8 cellular contexts compared by ENCODE assay signal in the genomic region with DNA sequence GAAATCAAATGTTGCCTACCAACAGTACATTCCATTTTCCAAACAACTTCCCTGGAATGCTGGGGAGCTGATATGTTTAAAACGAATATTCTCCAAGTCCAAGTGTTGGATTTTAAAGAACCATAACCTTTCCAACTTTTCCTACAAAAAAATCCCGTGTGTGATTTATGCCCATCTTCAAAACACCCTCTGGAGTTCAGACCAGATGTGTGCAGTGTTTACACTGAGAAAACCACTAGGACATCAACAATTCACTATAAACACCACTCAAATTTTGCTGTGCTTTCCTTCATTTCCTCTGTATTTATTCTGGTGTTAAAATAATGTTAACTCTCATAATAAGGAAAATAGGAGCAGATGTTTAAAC. TPM values are rescaled to one million over a fixed set of nuclear protein-coding genes. Genes with fewer than 3 reads are reported as not detected.
A peak's percentile ranks its signal among the peaks of the same experiment; 100 is the strongest.
DNase-seq lines count a peak whose midpoint lies in the region; ATAC-seq, FAIRE-seq and TF ChIP-seq lines count a peak whose summit lies in the region.

No MANE protein-coding gene starts in this region.

- intact Hi-C loops in activated CD4-positive, alpha-beta T cell treated with anti-CD3 and anti-CD28 coated beads, Interleukin-2, amount 10 ng/mL, durations not matched to agents 24 days and 14 days (cut with micrococcal nuclease): loop anchor here (5.0 to 10.0 kb wide), 4 partner anchors 56 to 404 kb away; no protein-coding TSS in a partner anchor
- intact Hi-C loops in testis (cut with DNase I; ENCODE audit: low total_unique reads): loop anchor here (5.0 kb wide), 1 partner anchor 54 kb away; no protein-coding TSS in a partner anchor

- H3K4me3 Mint-ChIP-seq in activated CD4-positive, alpha-beta T cell treated with anti-CD3 and anti-CD28 coated beads, Interleukin-2, amount 10 ng/mL, durations not matched to agents 24 days and 14 days: peak overlapping the region; percentile 99
- peak overlapping the region; percentile 98 for H3K4me3 Mint-ChIP-seq in activated naive CD8-positive, alpha-beta T cell

- H4K20me1 ChIP-seq in keratinocyte (ENCODE audit: control insufficient read depth, extremely low read depth, insufficient read depth, low read length): peaks cover 4% of the 10 kb centered on the region

- H3K9me3 ChIP-seq in keratinocyte (ENCODE audit: control insufficient read depth, low read depth, low read length) (no peaks in the 10 kb centered on the region), testis (no peaks in the 10 kb centered on the region)

- no peak for ATAC-seq in GM21619 (IDR thresholded peaks at IDR 0.05; ENCODE audit: unreplicated experiment)

- peaks cover 28% of the 10 kb centered on the region for H3K36me3 Mint-ChIP-seq in activated CD4-positive, alpha-beta T cell treated with anti-CD3 and anti-CD28 coated beads, Interleukin-2, amount 10 ng/mL, durations not matched to agents 24 days and 14 days (ENCODE audit: low read depth)
- peaks cover 4% of the 10 kb centered on the region for H3K36me3 Mint-ChIP-seq in activated naive CD8-positive, alpha-beta T cell

- H3K4me1 Mint-ChIP-seq in activated CD4-positive, alpha-beta T cell treated with anti-CD3 and anti-CD28 coated beads, Interleukin-2, amount 10 ng/mL, durations not matched to agents 24 days and 14 days: peaks cover 55% of the 10 kb centered on the region
- H3K4me1 Mint-ChIP-seq in activated naive CD8-positive, alpha-beta T cell (ENCODE audit: low read depth): peaks cover 60% of the 10 kb centered on the region

- no peak overlapping the region for H2AFZ ChIP-seq in keratinocyte (ENCODE audit: control insufficient read depth, low read length)

- WGBS in testis, 2 donors: 6 to 11% methylated on average over 2 of the region's 2 CpGs

- no peaks in the 10 kb centered on the region for H3K27me3 Mint-ChIP-seq in activated CD4-positive, alpha-beta T cell treated with anti-CD3 and anti-CD28 coated beads, Interleukin-2, amount 10 ng/mL, durations not matched to agents 24 days and 14 days
- H3K27me3 Mint-ChIP-seq in activated naive CD8-positive, alpha-beta T cell: no peaks in the 10 kb centered on the region

- H3K9me3 Mint-ChIP-seq in activated CD4-positive, alpha-beta T cell treated with anti-CD3 and anti-CD28 coated beads, Interleukin-2, amount 10 ng/mL, durations not matched to agents 24 days and 14 days: no peaks in the 10 kb centered on the region
- no peaks in the 10 kb centered on the region for H3K9me3 Mint-ChIP-seq in activated naive CD8-positive, alpha-beta T cell (ENCODE audit: low read depth)

- TF ChIP-seq POLR2A in testis (IDR thresholded peaks at IDR 0.05): no peak

- peaks cover 0 to 5% of the 10 kb centered on the region in 2 experiments for H3K36me3 ChIP-seq in keratinocyte (ENCODE audit: control insufficient read depth in 2 of 2, extremely low read depth in 1 of 2, insufficient read depth in 2 of 2, low read length in 2 of 2)
- H3K36me3 ChIP-seq in testis (ENCODE audit: low read depth, missing control alignments): no peaks in the 10 kb centered on the region

- peak; percentile 5 for FAIRE-seq in keratinocyte (lab: Jason Lieb, UNC)

- H3K27ac ChIP-seq in keratinocyte (ENCODE audit: control insufficient read depth, insufficient read depth, low read length): peak overlapping the region; percentile 83
- peak overlapping the region; percentile 81 to 95 for H3K27ac ChIP-seq in testis

- H3K4me1 ChIP-seq in keratinocyte (ENCODE audit: control insufficient read depth, extremely low read depth, insufficient read depth, low read length) (peaks cover 13% of the 10 kb centered on the region), testis (peaks cover 52% of the 10 kb centered on the region)

- no peaks in the 10 kb centered on the region for H3K27me3 ChIP-seq in keratinocyte (ENCODE audit: control insufficient read depth, extremely low read depth, insufficient read depth, low read length)
- H3K27me3 ChIP-seq in testis: no peaks in the 10 kb centered on the region

- H3K4me2 ChIP-seq in keratinocyte (ENCODE audit: control insufficient read depth, extremely low read depth, insufficient read depth, low read depth, low read length): peak overlapping the region; percentile 86

- peak overlapping the region; percentile 97 for H3K27ac Mint-ChIP-seq in activated CD4-positive, alpha-beta T cell treated with anti-CD3 and anti-CD28 coated beads, Interleukin-2, amount 10 ng/mL, durations not matched to agents 24 days and 14 days
- peak overlapping the region; percentile 91 for H3K27ac Mint-ChIP-seq in activated naive CD8-positive, alpha-beta T cell

- no peak for TF ChIP-seq CTCF in keratinocyte (optimal IDR thresholded peaks at IDR 0.05 in 1 of 3, IDR thresholded peaks at IDR 0.05 in 1 of 3, conservative IDR thresholded peaks at IDR 0.05 in 1 of 3; ENCODE audit: extremely low read depth in 1 of 3, insufficient read depth in 2 of 3, low read length in 3 of 3)
- no peak for TF ChIP-seq CTCF in testis (IDR thresholded peaks at IDR 0.05)

- H3K4me3 ChIP-seq in keratinocyte (ENCODE audit: control insufficient read depth in 2 of 3, extremely low read depth in 1 of 3, insufficient read depth in 2 of 3, low read depth in 1 of 3, low read length in 3 of 3) (peak overlapping the region in 1 of 3 experiments; percentile 68), testis (peak overlapping the region; percentile 59 to 86)

- H3K79me2 ChIP-seq in keratinocyte (ENCODE audit: control insufficient read depth, insufficient read depth, low read length): peaks cover 67% of the 10 kb centered on the region

- no peaks in the 10 kb centered on the region for H3K9me1 ChIP-seq in keratinocyte (ENCODE audit: control insufficient read depth, extremely low read depth, insufficient read depth, low read length)

- dilution Hi-C loops in keratinocyte (cut with MboI; ENCODE audit: extremely low pct_ligation_motif_present, low sequenced_read_pairs): no loop called here

- peak overlapping the region; percentile 82 for H3K9ac ChIP-seq in keratinocyte (ENCODE audit: control insufficient read depth, extremely low read depth, insufficient read depth, low read length)

- DNase-seq in activated CD4-positive, alpha-beta T cell treated with anti-CD3 and anti-CD28 coated beads, Interleukin-2, amount 10 ng/mL, durations not matched to agents 24 days and 14 days: no peak
- DNase-seq in activated CD4-positive, alpha-beta T cell treated with anti-CD3 and anti-CD28 coated beads for 4 hours: no peak
- DNase-seq in keratinocyte (ENCODE audit: low read depth, low spot score): no peak
- no peak for DNase-seq in testis
- DNase-seq in central memory CD4-positive, alpha-beta T cell: no peak
- no peak for DNase-seq in NCI-H1694 (lab: John Stamatoyannopoulos, UW)

RNA-seq across cellular contexts. Expression of gene VGLL4, which starts 2.4 kb away (rescaled TPM):
- 43.4 and 44.0 TPM in 2 replicates for total RNA-seq in activated CD4-positive, alpha-beta T cell treated with anti-CD3 and anti-CD28 coated beads, Interleukin-2, amount 10 ng/mL, durations not matched to agents 24 days and 14 days
- polyA plus RNA-seq in keratinocyte: 28.5 to 51.6 TPM (median 32.6 TPM) in 3 replicates
- polyA plus RNA-seq in keratinocyte (2011; ENCODE audit: low read depth): 25.2 TPM
- polyA plus RNA-seq in keratinocyte (2011; cell fraction: cytosol; rRNA removed): 30.9 and 43.1 TPM in 2 replicates
- polyA plus RNA-seq in keratinocyte (2011; cell fraction: nucleus; rRNA removed): 46.0 and 73.6 TPM in 2 replicates
- polyA plus RNA-seq in keratinocyte (2012; ENCODE audit: low replicate concordance): 21.2 and 26.3 TPM in 2 replicates
- 27.6 to 36.2 TPM (median 28.9 TPM) in 3 replicates for polyA minus RNA-seq in keratinocyte
- 58.3 TPM for polyA minus RNA-seq in keratinocyte (2011; cell fraction: cytosol; rRNA and poly(A)+ RNA removed)
- 37.0 and 50.0 TPM in 2 replicates for polyA minus RNA-seq in keratinocyte (2011; cell fraction: nucleus; rRNA and poly(A)+ RNA removed)
- total RNA-seq in testis: 100 to 1,000 TPM; 169 to 209 TPM
- 72.9 TPM for polyA plus RNA-seq in testis (ENCODE audit: insufficient read depth, low read depth, low replicate concordance)
